Comparison of ENCODE assay signal across 12 cellular contexts in the genomic region with DNA sequence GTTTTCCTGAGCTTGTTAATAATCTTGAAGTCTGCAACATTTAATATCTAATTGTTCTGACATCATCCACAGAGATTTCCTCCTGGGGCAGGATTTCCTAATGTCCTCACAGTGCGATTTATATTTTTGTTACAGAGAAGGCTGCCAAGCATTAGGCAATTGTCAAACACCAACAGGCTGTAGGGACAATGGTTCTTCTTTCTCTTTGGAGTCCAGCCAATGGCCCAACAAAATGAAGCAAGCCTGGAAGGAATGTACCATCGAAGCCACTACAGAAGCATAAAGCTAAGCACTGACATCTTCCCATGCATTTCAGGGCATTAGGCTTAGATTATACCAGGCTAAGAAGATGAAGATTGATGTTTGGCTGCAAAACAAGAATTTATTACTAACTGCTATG.
DNase-seq lines count a peak whose midpoint lies in the region; ATAC-seq and TF ChIP-seq lines count a peak whose summit lies in the region.
"Had no signal": no experiment of that assay in that cellular context is flagged by ENCODE, and none has a peak within 500 bp of the region (broad histone marks: within the 10 kb centered on the region; RNA-seq: fewer than 3 reads in every experiment).

No MANE protein-coding gene starts in this region.

- H2AFZ ChIP-seq in MM.1S (ENCODE audit: low read length): no peak overlapping the region

- no peaks in the 10 kb centered on the region for H3K79me2 ChIP-seq in MM.1S (ENCODE audit: low read length)

- CTCF ChIA-PET in HEK293T (lab: Yijun Ruan, JAX): no interaction called here

- no peak overlapping the region for H3K9ac ChIP-seq in MM.1S (ENCODE audit: low read length)

- H3K4me3 ChIP-seq in astrocyte of the spinal cord (ENCODE audit: low read depth, low read length) (no peak overlapping the region), MM.1S (ENCODE audit: low read length) (no peak overlapping the region)

- in situ Hi-C loops in astrocyte of the spinal cord (cut with HindIII; ENCODE audit: low sequenced_read_pairs): no loop called here

- POLR2A ChIA-PET in HEK293T (lab: Yijun Ruan, JAX): no interaction called here

- ATAC-seq in left cardiac atrium: peak; percentile 82 to 85
- ATAC-seq in sciatic nerve: peak; percentile 97

- DNase-seq in Kasumi-1 (lab: John Stamatoyannopoulos, UW) (peak; percentile 26 to 29), astrocyte of the spinal cord (ENCODE audit: low read depth, low spot score) (peak; percentile 21), left cardiac atrium (peak; percentile 57), sciatic nerve (ENCODE audit: low spot score) (no peak), MM.1S (no peak), HEK293T (ENCODE audit: extremely low spot score) (no peak), activated gamma-delta T cell (lab: John Stamatoyannopoulos, UW) (no peak), T-helper 1 cell (no peak)
- DNase-seq: naive B cell; NCI-H2171; stimulated activated CD4-positive, alpha-beta T cell treated with anti-CD3 and anti-CD28 coated beads, Interleukin-12 subunit alpha, Interleukin-12 subunit beta, amount 100 ng/mL, for 4 hours; T1000 had no signal

- no peaks in the 10 kb centered on the region for H4K20me1 ChIP-seq in MM.1S (ENCODE audit: insufficient read depth, low read length)

- H3F3A ChIP-seq in MM.1S (ENCODE audit: insufficient read depth, low read length): no peaks in the 10 kb centered on the region

- no peaks in the 10 kb centered on the region for H3K4me1 ChIP-seq in MM.1S (ENCODE audit: low read length)

- no peaks in the 10 kb centered on the region for H3K36me3 ChIP-seq in MM.1S (replicated peaks; ENCODE audit: insufficient read depth, low read length)

- no peaks in the 10 kb centered on the region for H3K9me2 ChIP-seq in MM.1S (replicated peaks; ENCODE audit: insufficient read depth, low read length)

- intact Hi-C loops in left cardiac atrium (cut with DNase I) (no loop called here), sciatic nerve (cut with DNase I) (no loop called here)

- TF ChIP-seq CTCF in astrocyte of the spinal cord (IDR thresholded peaks at IDR 0.05; ENCODE audit: low read depth, low read length): no peak
- TF ChIP-seq CTCF in MM.1S (IDR thresholded peaks at IDR 0.05; ENCODE audit: low read length): no peak

- H3K27ac ChIP-seq in MM.1S (ENCODE audit: low read length): no peak overlapping the region

- H3K27me3 ChIP-seq in MM.1S (replicated peaks; ENCODE audit: insufficient read depth, low read length): no peaks in the 10 kb centered on the region

- H3K9me3 ChIP-seq in MM.1S (replicated peaks; ENCODE audit: insufficient read depth, low read length): no peaks in the 10 kb centered on the region

- no peak overlapping the region for H3K4me2 ChIP-seq in MM.1S (ENCODE audit: low read depth, low read length)

TF ChIP-seq in HEK293T, 16 proteins besides CTCF, POLR2A, EP300 and RAD21:
- no peak for TF ChIP-seq SUZ12 (IDR thresholded peaks at IDR 0.05)
- no peak for TF ChIP-seq FOXA1 (IDR thresholded peaks at IDR 0.05)
- no peak for TF ChIP-seq BHLHE40 (IDR thresholded peaks at IDR 0.05; ENCODE audit: borderline replicate concordance)
- TF ChIP-seq, protein P1, sequence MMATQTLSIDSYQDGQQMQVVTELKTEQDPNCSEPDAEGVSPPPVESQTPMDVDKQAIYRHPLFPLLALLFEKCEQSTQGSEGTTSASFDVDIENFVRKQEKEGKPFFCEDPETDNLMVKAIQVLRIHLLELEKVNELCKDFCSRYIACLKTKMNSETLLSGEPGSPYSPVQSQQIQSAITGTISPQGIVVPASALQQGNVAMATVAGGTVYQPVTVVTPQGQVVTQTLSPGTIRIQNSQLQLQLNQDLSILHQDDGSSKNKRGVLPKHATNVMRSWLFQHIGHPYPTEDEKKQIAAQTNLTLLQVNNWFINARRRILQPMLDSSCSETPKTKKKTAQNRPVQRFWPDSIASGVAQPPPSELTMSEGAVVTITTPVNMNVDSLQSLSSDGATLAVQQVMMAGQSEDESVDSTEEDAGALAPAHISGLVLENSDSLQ (IDR thresholded peaks at IDR 0.05): no peak
- no peak for TF ChIP-seq ARNT (IDR thresholded peaks at IDR 0.05)
- TF ChIP-seq LEF1 (IDR thresholded peaks at IDR 0.05; ENCODE audit: borderline replicate concordance): no peak
- no peak for TF ChIP-seq ZNF384 (IDR thresholded peaks at IDR 0.05)
- TF ChIP-seq TARDBP (IDR thresholded peaks at IDR 0.05): no peak
- no peak for TF ChIP-seq L3MBTL2 (conservative IDR thresholded peaks at IDR 0.05)
- TF ChIP-seq HDGF (IDR thresholded peaks at IDR 0.05; ENCODE audit: borderline replicate concordance): no peak
- TF ChIP-seq CTBP1 (IDR thresholded peaks at IDR 0.05; ENCODE audit: borderline replicate concordance): no peak
- TF ChIP-seq NFRKB (IDR thresholded peaks at IDR 0.05): no peak
- no peak for TF ChIP-seq FOXM1 (IDR thresholded peaks at IDR 0.05; ENCODE audit: borderline replicate concordance)
- no peak for TF ChIP-seq ELF4 (IDR thresholded peaks at IDR 0.05)

Comparison
In these comparisons a context has a peak if more than half of its experiments do, and no peak if none do; other contexts are left out.
1. DNase-seq: peak in Kasumi-1 (2 of 2), astrocyte of the spinal cord (single experiment) and left cardiac atrium (single experiment); none in sciatic nerve (single experiment), MM.1S (single experiment), HEK293T (single experiment), activated gamma-delta T cell (single experiment) and T-helper 1 cell (0 of 5).